Comparison of ENCODE assay signal across 9 cellular contexts in genomic region chr14:34051966-34052657, GRCh38.
DNase-seq lines count a peak whose midpoint lies in the region; ATAC-seq, FAIRE-seq and TF ChIP-seq lines count a peak whose summit lies in the region.
"Had no signal": no experiment of that assay in that cellular context is flagged by ENCODE, and none has a peak within 500 bp of the region (broad histone marks: within the 10 kb centered on the region; RNA-seq: fewer than 3 reads in every experiment).

No MANE protein-coding gene starts in this region.

- H3K4me1 ChIP-seq in DND-41 (ENCODE audit: insufficient read depth, low read length): peaks cover 26% of the 10 kb centered on the region
- no peaks in the 10 kb centered on the region for H3K4me1 ChIP-seq in Karpas-422 (ENCODE audit: low read length)
- H3K4me1 ChIP-seq: parathyroid adenoma had no signal

- no peaks in the 10 kb centered on the region for H4K20me1 ChIP-seq in DND-41 (ENCODE audit: insufficient read depth, low read length)
- no peaks in the 10 kb centered on the region for H4K20me1 ChIP-seq in Karpas-422 (ENCODE audit: insufficient read depth, low read depth, low read length)

- H2AFZ ChIP-seq in DND-41 (ENCODE audit: low read depth, low read length): no peak overlapping the region
- no peak overlapping the region for H2AFZ ChIP-seq in Karpas-422 (ENCODE audit: low read length)
- H2AFZ ChIP-seq: parathyroid adenoma had no signal

- peaks cover 19% of the 10 kb centered on the region for H3K4me1 Mint-ChIP-seq in type B pancreatic cell (ENCODE audit: unreplicated experiment)

- H3K9me2 ChIP-seq in Karpas-422 (replicated peaks; ENCODE audit: insufficient read depth, low read length): no peaks in the 10 kb centered on the region

- no peak overlapping the region for H3K27ac Mint-ChIP-seq in type B pancreatic cell

- no peak for TF ChIP-seq CTCF in DND-41 (IDR thresholded peaks at IDR 0.05; ENCODE audit: borderline replicate concordance, extremely low read depth, low read length, poor library complexity, severe bottlenecking)
- TF ChIP-seq CTCF in type B pancreatic cell (conservative IDR thresholded peaks at IDR 0.05): no peak

- no peak overlapping the region for H3K4me3 Mint-ChIP-seq in type B pancreatic cell

- peak; percentile 85 for ATAC-seq in DND-41 (ENCODE audit: insufficient read depth, low read depth)
- ATAC-seq in GM21717 (IDR thresholded peaks at IDR 0.05; ENCODE audit: unreplicated experiment): no peak

- H3K9me3 Mint-ChIP-seq in type B pancreatic cell: peaks cover 8% of the 10 kb centered on the region

- no peak for TF ChIP-seq POLR2A in H54 (IDR thresholded peaks at IDR 0.05; ENCODE audit: low read depth, low read length)

- H3K27me3 Mint-ChIP-seq in type B pancreatic cell: no peaks in the 10 kb centered on the region

- H3K9me3 ChIP-seq in DND-41 (ENCODE audit: insufficient read depth, low read length, severe bottlenecking): no peaks in the 10 kb centered on the region
- no peaks in the 10 kb centered on the region for H3K9me3 ChIP-seq in Karpas-422 (ENCODE audit: low read length)

- H3K4me3 ChIP-seq in DND-41 (ENCODE audit: low read depth in 1 of 2, low read length in 2 of 2) (no peak overlapping the region), Karpas-422 (ENCODE audit: low read length) (no peak overlapping the region)

- peak; percentile 98 for FAIRE-seq in H54 (lab: Jason Lieb, UNC)

- H3K79me2 ChIP-seq in DND-41 (ENCODE audit: insufficient read depth, low read length) (no peaks in the 10 kb centered on the region), Karpas-422 (ENCODE audit: low read length) (no peaks in the 10 kb centered on the region)
- H3K79me2 ChIP-seq: parathyroid adenoma had no signal

- H3K4me2 ChIP-seq in DND-41 (ENCODE audit: insufficient read depth, low read length): 0 out of 2 replicates have a peak overlapping the region, but pooled peaks have one; percentile 12
- H3K4me2 ChIP-seq in Karpas-422 (ENCODE audit: low read depth, low read length, poor library complexity, severe bottlenecking): no peak overlapping the region

- H3K27me3 ChIP-seq in DND-41 (ENCODE audit: insufficient read depth, low read length, poor library complexity) (no peaks in the 10 kb centered on the region), Karpas-422 (ENCODE audit: low read length) (no peaks in the 10 kb centered on the region)

- H3K9ac ChIP-seq in DND-41 (ENCODE audit: low read depth, low read length): no peak overlapping the region
- no peak overlapping the region for H3K9ac ChIP-seq in Karpas-422 (ENCODE audit: low read length)
- H3K9ac ChIP-seq: parathyroid adenoma had no signal

- DNase-seq in DND-41 (peak; percentile 12), H54 (ENCODE audit: insufficient read length, low spot score) (peak; percentile 36), NOMO-1 treated with dmso at 0.1 percent for 144 hours (lab: John Stamatoyannopoulos, UW; ENCODE audit: unreplicated experiment) (peak; percentile 71), glomerular visceral epithelial cell (ENCODE audit: extremely low spot score) (peak; percentile 84), type B pancreatic cell (ENCODE audit: extremely low spot score, unreplicated experiment) (no peak), Karpas-422 (no peak)
- DNase-seq in activated naive CD4-positive, alpha-beta T cell (lab: John Stamatoyannopoulos, UW): no peak

- H3K27ac ChIP-seq in DND-41 (ENCODE audit: low read length) (no peak overlapping the region; the same call in 1 of the 2 replicates), Karpas-422 (ENCODE audit: low read length) (no peak overlapping the region)
- H3K27ac ChIP-seq: parathyroid adenoma had no signal

- H3K36me3 Mint-ChIP-seq in type B pancreatic cell: no peaks in the 10 kb centered on the region

- H3K36me3 ChIP-seq in DND-41 (ENCODE audit: insufficient read depth, low read length): no peaks in the 10 kb centered on the region
- H3K36me3 ChIP-seq in Karpas-422 (ENCODE audit: insufficient read depth, low read length): no peaks in the 10 kb centered on the region

Comparison
In these comparisons a context has a peak if more than half of its experiments do, and no peak if none do; other contexts are left out.
1. DNase-seq: peak in DND-41 (single experiment), H54 (single experiment), NOMO-1 treated with dmso at 0.1 percent for 144 hours (single experiment) and glomerular visceral epithelial cell (single experiment); none in type B pancreatic cell (single experiment), Karpas-422 (single experiment) and activated naive CD4-positive, alpha-beta T cell (0 of 4).